ENCODE assay signal across 8 cellular contexts in genomic region chr9:95317119-95317892, GRCh38. TPM values are rescaled to one million over a fixed set of nuclear protein-coding genes. Genes with fewer than 3 reads are reported as not detected.
A peak's percentile ranks its signal among the peaks of the same experiment; 100 is the strongest.
DNase-seq lines count a peak whose midpoint lies in the region; ATAC-seq and TF ChIP-seq lines count a peak whose summit lies in the region.

TSS of gene FANCC (minus strand) at chr9:95317709. CDS start at chr9:95249291, 68,418 bp downstream.

- in situ Hi-C loops in mammary epithelial cell (cut with MboI; ENCODE audit: low sequenced_read_pairs in 2 of 2), result loop anchor here in 1 of 2 donors (25.0 kb wide), 1 partner anchor 195 kb away; the partner anchor contains the start of gene PTCH1

- no peaks in the 10 kb centered on the region for H3K36me3 ChIP-seq in mammary epithelial cell (ENCODE audit: insufficient read depth, low read length)
- no peaks in the 10 kb centered on the region for H3K36me3 ChIP-seq in smooth muscle cell (ENCODE audit: low read depth)

- H3K9ac ChIP-seq in mammary epithelial cell (ENCODE audit: insufficient read depth, low read length) (peak within 1 kb of the TSS; percentile 96), smooth muscle cell (ENCODE audit: low read depth) (peak within 1 kb of the TSS; percentile 98)

- no peaks in the 10 kb centered on the region for H3K9me3 ChIP-seq in mammary epithelial cell (replicated peaks; ENCODE audit: insufficient read depth, low read length)
- H3K9me3 ChIP-seq in smooth muscle cell (replicated peaks; ENCODE audit: low read depth), result no peaks in the 10 kb centered on the region

- DNase-seq in AG04449 (ENCODE audit: low read depth, low spot score) (no peak), NCI-H2196 treated with DMSO at 0.1 percent for 48 hours (lab: John Stamatoyannopoulos, UW; ENCODE audit: unreplicated experiment) (peak; percentile 81), mammary epithelial cell (peak; percentile 81), iPS-NIHi7 (ENCODE audit: extremely low spot score) (peak; percentile 98), smooth muscle cell (lab: John Stamatoyannopoulos, UW; ENCODE audit: unreplicated experiment) (peak; percentile 88)

- H2AFZ ChIP-seq in mammary epithelial cell (ENCODE audit: low read depth, low read length) (peak within 1 kb of the TSS; percentile 100), smooth muscle cell (ENCODE audit: low read depth) (peak within 1 kb of the TSS; percentile 95)

- H3F3A ChIP-seq in smooth muscle cell (ENCODE audit: low read depth), result peaks cover 9% of the 10 kb centered on the region

- 1% methylated on average over 14 of the region's 89 CpGs for WGBS in mammary epithelial cell (ENCODE audit: low coverage, missing lambda C conversion rate)
- under 1% methylated on average over 80 of the region's 89 CpGs for WGBS in smooth muscle cell (ENCODE audit: low lambda C conversion rate)

- H4K20me1 ChIP-seq in mammary epithelial cell (ENCODE audit: insufficient read depth, low read length) (no peaks in the 10 kb centered on the region), smooth muscle cell (ENCODE audit: low read depth) (no peaks in the 10 kb centered on the region)

- H3K4me2 ChIP-seq in mammary epithelial cell (ENCODE audit: insufficient read depth, low read depth, low read length) (peak within 1 kb of the TSS; percentile 83), smooth muscle cell (peak within 1 kb of the TSS; percentile 97)

- no peak for TF ChIP-seq CTCF in AG04449 (IDR thresholded peaks at IDR 0.05; ENCODE audit: insufficient read depth, low read length, missing control alignments)
- no peak for TF ChIP-seq CTCF in WI38 (IDR thresholded peaks at IDR 0.05; ENCODE audit: low read depth, low read length)
- no peak for TF ChIP-seq CTCF in mammary epithelial cell (conservative IDR thresholded peaks at IDR 0.05 in 1 of 2, IDR thresholded peaks at IDR 0.05 in 1 of 2; ENCODE audit: extremely low read depth in 1 of 2, insufficient read depth in 1 of 2, low read depth in 1 of 2, low read length in 2 of 2)
- no peak for TF ChIP-seq CTCF in smooth muscle cell (IDR thresholded peaks at IDR 0.05; ENCODE audit: borderline replicate concordance, insufficient read depth, poor library complexity, severe bottlenecking)

- H3K27me3 ChIP-seq in mammary epithelial cell (ENCODE audit: insufficient read depth, low read length) (no peaks in the 10 kb centered on the region), smooth muscle cell (ENCODE audit: low read depth) (no peaks in the 10 kb centered on the region)

- H3K4me1 ChIP-seq in mammary epithelial cell (ENCODE audit: insufficient read depth, low read length), result peaks cover 22% of the 10 kb centered on the region
- H3K4me1 ChIP-seq in smooth muscle cell (ENCODE audit: low read depth), result peaks cover 16% of the 10 kb centered on the region

- BruUV-seq in mammary epithelial cell (replicated peaks; lab: Mats Ljungman, UMichigan), result no TSS peak

- ATAC-seq in GM18868 (IDR thresholded peaks at IDR 0.05; ENCODE audit: unreplicated experiment) (peak; percentile 76), HG03103 (IDR thresholded peaks at IDR 0.05; ENCODE audit: low read depth, unreplicated experiment) (peak; percentile 60)

- POLR2A ChIA-PET in AG04449 (lab: Yijun Ruan, JAX), result interaction anchor here (0.6 to 1.0 kb wide), 2 partner anchors 195 to 234 kb away, joined by 3 read pairs; no protein-coding TSS in a partner anchor

- dilution Hi-C loops in mammary epithelial cell (cut with HindIII; ENCODE audit: low sequenced_read_pairs), result loop anchor here (5.0 kb wide), 1 partner anchor 70 kb away; no protein-coding TSS in a partner anchor

- H3K27ac ChIP-seq in mammary epithelial cell (ENCODE audit: insufficient read depth, low read depth, low read length) (peak within 1 kb of the TSS; percentile 94), smooth muscle cell (ENCODE audit: low read depth) (peak within 1 kb of the TSS; percentile 99)

- H3K79me2 ChIP-seq in mammary epithelial cell (ENCODE audit: insufficient read depth, low read length) (peaks cover 35% of the 10 kb centered on the region), smooth muscle cell (ENCODE audit: low read depth) (peaks cover 18% of the 10 kb centered on the region)

- intact Hi-C loops in mammary epithelial cell (cut with micrococcal nuclease), result loop anchor here (1.0 kb wide), 2 partner anchors 109 to 193 kb away; no protein-coding TSS in a partner anchor

- H3K4me3 ChIP-seq in AG04449 (ENCODE audit: low read depth, low read length), result peak within 1 kb of the TSS; percentile 95
- H3K4me3 ChIP-seq in WI38 (ENCODE audit: low read depth, low read length), result peak within 1 kb of the TSS; percentile 85
- peak within 1 kb of the TSS; percentile 94 to 100 (median 95) for H3K4me3 ChIP-seq in mammary epithelial cell (replicated peaks in 1 of 3; ENCODE audit: insufficient read depth in 1 of 3, low read depth in 2 of 3, low read length in 3 of 3)
- peak within 1 kb of the TSS; percentile 83 for H3K4me3 ChIP-seq in smooth muscle cell

- CTCF ChIA-PET in AG04449 (lab: Yijun Ruan, JAX), result no interaction called here
- CTCF ChIA-PET in mammary epithelial cell (lab: Charles Lee; ENCODE audit: low non-redundant PET), result interaction anchor here (0.5 kb wide), 1 partner anchor 1104 kb away, joined by 7 read pairs; no protein-coding TSS in a partner anchor

RNA-seq across cellular contexts. Expression of gene FANCC, which starts in this region (rescaled TPM):
- total RNA-seq in mammary epithelial cell, result 10 to 100 TPM in 1 of 2 donors, 1 to 10 TPM in 1; 4.2 to 12.9 TPM
- polyA plus RNA-seq in mammary epithelial cell, result 7.1 TPM
- polyA minus RNA-seq in mammary epithelial cell, result 38.9 TPM
- 7.9 and 11.2 TPM in 2 replicates for total RNA-seq in smooth muscle cell
- 9.5 and 11.0 TPM in 2 replicates for polyA plus RNA-seq in smooth muscle cell
